ENCODE assay signal across 9 cellular contexts in the genomic region with DNA sequence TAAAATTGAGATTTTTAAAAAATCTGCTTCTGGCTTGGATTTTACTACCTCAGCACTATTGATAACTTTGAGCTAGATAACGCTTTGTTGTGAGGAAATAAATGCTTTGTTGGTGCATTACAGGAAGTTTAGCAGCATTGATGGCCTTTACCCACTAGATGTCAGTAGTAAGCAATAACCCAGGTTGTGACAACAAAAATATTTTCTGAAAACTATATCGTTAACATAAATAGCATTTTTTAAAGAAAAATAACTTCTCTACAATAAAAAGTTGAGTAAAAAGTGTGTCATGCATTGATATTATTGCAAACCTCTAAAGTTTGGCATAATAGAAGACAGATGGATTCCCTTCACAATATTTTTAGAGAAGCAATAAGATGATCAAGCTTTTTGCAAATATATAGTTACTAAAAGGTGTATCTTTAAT.
A peak's percentile ranks its signal among the peaks of the same experiment; 100 is the strongest.
DNase-seq lines count a peak whose midpoint lies in the region; ATAC-seq, FAIRE-seq and TF ChIP-seq lines count a peak whose summit lies in the region.
"Had no signal": no experiment of that assay in that cellular context is flagged by ENCODE, and none has a peak within 500 bp of the region (broad histone marks: within the 10 kb centered on the region; RNA-seq: fewer than 3 reads in every experiment).

No MANE protein-coding gene starts in this region.

- ATAC-seq in activated B cell treated with CpG ODN at 0.5 μM for 24 hours (ENCODE audit: low read depth), result no peak
- no peak for ATAC-seq in HepG2
- no peak for ATAC-seq in GM19324 (IDR thresholded peaks at IDR 0.05; ENCODE audit: low FRiP score, unreplicated experiment)

- no peak overlapping the region for H3K4me3 ChIP-seq in HepG2 (replicated peaks in 1 of 3; ENCODE audit: insufficient read depth in 1 of 3, low read depth in 2 of 3, low read length in 3 of 3)
- no peak overlapping the region for H3K4me3 ChIP-seq in thyroid gland (replicated peaks in 1 of 3)

- H4K91ac ChIP-seq in H9 (ENCODE audit: insufficient read length, low read depth, low read length), result no peak overlapping the region

- no peaks in the 10 kb centered on the region for H3K9me3 ChIP-seq in H9 (ENCODE audit: control insufficient read depth, low read depth, low read length)
- H3K9me3 ChIP-seq in HepG2 (ENCODE audit: low read length), result peaks cover under 1% of the 10 kb centered on the region; the same call in 1 of the 2 replicates
- no peaks in the 10 kb centered on the region for H3K9me3 ChIP-seq in thyroid gland

- no peak overlapping the region for H4K8ac ChIP-seq in H9 (replicated peaks; ENCODE audit: insufficient read length, low read depth, low read length)

- H2BK20ac ChIP-seq in H9 (ENCODE audit: low read depth, low read length, poor library complexity, severe bottlenecking), result no peak overlapping the region

- no peak for TF ChIP-seq RAD21 in HepG2 (CRISPR knock-in tag; IDR thresholded peaks at IDR 0.05)

- H3K9ac ChIP-seq in H9 (ENCODE audit: extremely low read depth, insufficient read length, low read length) (no peak overlapping the region), HepG2 (ENCODE audit: insufficient read depth, low read depth, low read length) (no peak overlapping the region)

- CTCF ChIA-PET in activated B cell treated with CpG ODN at 0.5 μM for 24 hours (lab: Charles Lee) (interaction anchor here (2.8 kb wide), 1 partner anchor 913 kb away, joined by 8 read pairs; no protein-coding TSS in a partner anchor), HepG2 (lab: Yijun Ruan, JAX; ENCODE audit: low intra/inter-chr PET ratio, low total read pairs) (interaction anchor here (1.3 to 1.6 kb wide), 2 partner anchors 744 to 913 kb away, joined by 3 to 5 read pairs; no protein-coding TSS in a partner anchor)

- H3K36me3 Mint-ChIP-seq in H9 (ENCODE audit: insufficient read depth in 1 of 3, low read depth in 3 of 3), result no peaks in the 10 kb centered on the region; a peak in 1 of 7 replicates
- no peaks in the 10 kb centered on the region for H3K36me3 Mint-ChIP-seq in activated B cell treated with CpG ODN at 0.5 μM for 24 hours (ENCODE audit: low read depth)

- no peak overlapping the region for H3K18ac ChIP-seq in H9 (ENCODE audit: insufficient read length, low read depth, low read length)

- H3K4me2 ChIP-seq in H9 (ENCODE audit: insufficient read depth, insufficient read length, low read length), result no peak overlapping the region
- no peak overlapping the region for H3K4me2 ChIP-seq in HepG2 (ENCODE audit: low read depth, low read length)

- no peak for TF ChIP-seq POLR2A in HepG2 (IDR thresholded peaks at IDR 0.05; ENCODE audit: insufficient read depth in 1 of 2, low read depth in 2 of 2, low read length in 2 of 2)
- TF ChIP-seq POLR2A in thyroid gland (IDR thresholded peaks at IDR 0.05), result no peak

- TF ChIP-seq CTCF in H9 (conservative IDR thresholded peaks at IDR 0.05) (peak; percentile 76), activated B cell treated with CpG ODN at 0.5 μM for 24 hours (IDR thresholded peaks at IDR 0.05) (peak; percentile 38), HepG2 (CRISPR knock-in tag; IDR thresholded peaks at IDR 0.05) (peak; percentile 42), thyroid gland (IDR thresholded peaks at IDR 0.05) (peak in 3 of 6 experiments; percentile 18 to 69 (median 42))

- no peak overlapping the region for H3K56ac ChIP-seq in H9 (ENCODE audit: insufficient read length, low read depth, low read length)

- no peak overlapping the region for H4K5ac ChIP-seq in H9 (ENCODE audit: insufficient read length, low read depth, low read length)

- no peak overlapping the region for H2AK5ac ChIP-seq in H9 (ENCODE audit: insufficient read length, low read length)

- no TSS peak for BruUV-seq in HepG2 (replicated peaks; lab: Mats Ljungman, UMichigan)

- no peak overlapping the region for H2BK12ac ChIP-seq in H9 (ENCODE audit: insufficient read length, low read depth, low read length)

- H3K23me2 ChIP-seq in H9 (ENCODE audit: insufficient read length, low read depth, low read length, poor library complexity, severe bottlenecking), result no peaks in the 10 kb centered on the region

- no peaks in the 10 kb centered on the region for H3K4me1 ChIP-seq in H9 (ENCODE audit: insufficient read depth, low read length)
- no peaks in the 10 kb centered on the region for H3K4me1 ChIP-seq in HepG2 (ENCODE audit: insufficient read depth, low read length)
- H3K4me1 ChIP-seq in thyroid gland, result no peaks in the 10 kb centered on the region

- POLR2A ChIA-PET in activated B cell treated with CpG ODN at 0.5 μM for 24 hours (lab: Charles Lee) (no interaction called here), HepG2 (lab: Yijun Ruan, JAX) (no interaction called here)

- no peak overlapping the region for H2AFZ ChIP-seq in H9 (ENCODE audit: low read length)
- no peak overlapping the region for H2AFZ ChIP-seq in HepG2 (ENCODE audit: low read length)

- in situ Hi-C loops in HepG2 (cut with HindIII; ENCODE audit: extremely low pct_ligation_motif_present, low pct_unique_long_range_greater_than_20kb), result loop anchor here (25.0 kb wide), 1 partner anchor 746 kb away; no protein-coding TSS in a partner anchor

- no peak overlapping the region for H3K23ac ChIP-seq in H9 (ENCODE audit: insufficient read length, low read depth, low read length)

- H3K14ac ChIP-seq in H9 (ENCODE audit: insufficient read depth, low read length), result no peak overlapping the region

- no peak overlapping the region for H3K4ac ChIP-seq in H9 (ENCODE audit: low read depth, low read length)

- H3K4me3 Mint-ChIP-seq in H9 (no peak overlapping the region), activated B cell treated with CpG ODN at 0.5 μM for 24 hours (no peak overlapping the region)
- H3K4me3 Mint-ChIP-seq: stimulated activated naive CD8-positive, alpha-beta T cell treated with anti-CD3 and anti-CD28 coated beads, Interleukin-15, Interleukin-2, amounts not matched to agents 100 ng/mL and 50 ng/mL, for 24 hours had no signal

- no peak overlapping the region for H2BK15ac ChIP-seq in H9 (ENCODE audit: low read depth, low read length)

- H4K20me1 ChIP-seq in H9 (ENCODE audit: control insufficient read depth, insufficient read depth, insufficient read length) (no peaks in the 10 kb centered on the region), HepG2 (ENCODE audit: insufficient read depth, low read length) (no peaks in the 10 kb centered on the region)

- H3K9me3 Mint-ChIP-seq in H9 (no peaks in the 10 kb centered on the region), activated B cell treated with CpG ODN at 0.5 μM for 24 hours (no peaks in the 10 kb centered on the region)
- H3K9me3 Mint-ChIP-seq: stimulated activated naive CD8-positive, alpha-beta T cell treated with anti-CD3 and anti-CD28 coated beads, Interleukin-15, Interleukin-2, amounts not matched to agents 100 ng/mL and 50 ng/mL, for 24 hours had no signal

- H2BK5ac ChIP-seq in H9 (ENCODE audit: insufficient read length, low read length), result no peak overlapping the region

- H3K36me3 ChIP-seq in HepG2 (replicated peaks in 1 of 2; ENCODE audit: control insufficient read depth in 1 of 2, insufficient read depth in 2 of 2, low read length in 2 of 2) (no peaks in the 10 kb centered on the region), thyroid gland (no peaks in the 10 kb centered on the region)

- no CpG with 5 or more reads among the region's 2 CpGs for WGBS in H9 (ENCODE audit: extremely low coverage, insufficient read length, low lambda C conversion rate)
- WGBS in HepG2 (ENCODE audit: low lambda C conversion rate), result 2% methylated on average over 2 of the region's 2 CpGs
- 21 to 42% methylated on average over 2 of the region's 2 CpGs for WGBS in thyroid gland, 2 donors

- H3K27me3 Mint-ChIP-seq in H9 (ENCODE audit: low read depth) (no peaks in the 10 kb centered on the region; the same call in 1 of the 2 replicates), activated B cell treated with CpG ODN at 0.5 μM for 24 hours (no peaks in the 10 kb centered on the region)

- no peaks in the 10 kb centered on the region for H3K79me2 ChIP-seq in H9 (ENCODE audit: insufficient read depth, low read length)
- H3K79me2 ChIP-seq in HepG2 (ENCODE audit: insufficient read depth, low read length), result no peaks in the 10 kb centered on the region

- no peak overlapping the region for H3K27ac Mint-ChIP-seq in H9
- H3K27ac Mint-ChIP-seq in activated B cell treated with CpG ODN at 0.5 μM for 24 hours, result no peak overlapping the region
- H3K27ac Mint-ChIP-seq: stimulated activated naive CD8-positive, alpha-beta T cell treated with anti-CD3 and anti-CD28 coated beads, Interleukin-15, Interleukin-2, amounts not matched to agents 100 ng/mL and 50 ng/mL, for 24 hours had no signal

- H3K79me1 ChIP-seq in H9 (ENCODE audit: insufficient read depth, low read depth, low read length, poor library complexity, severe bottlenecking), result no peaks in the 10 kb centered on the region

- peak; percentile 34 for DNase-seq in Ammon's horn (ENCODE audit: low spot score)
- no peak for DNase-seq in H9
- no peak for DNase-seq in activated B cell treated with CpG ODN at 0.5 μM for 24 hours
- DNase-seq in HepG2 (ENCODE audit: low spot score), result no peak
- DNase-seq in thyroid gland, result no peak
- no peak for DNase-seq in islet precursor cell
- no peak for DNase-seq in activated naive CD4-positive, alpha-beta T cell (lab: John Stamatoyannopoulos, UW)

- H3K27ac ChIP-seq in H9 (ENCODE audit: insufficient read length, low read depth, low read length), result no peak overlapping the region
- H3K27ac ChIP-seq in HepG2 (ENCODE audit: extremely low read length, insufficient read depth, low read length), result no peak overlapping the region
- H3K27ac ChIP-seq in thyroid gland, result no peak overlapping the region

- no peak for TF ChIP-seq EP300 in HepG2 (IDR thresholded peaks at IDR 0.05; ENCODE audit: low read depth in 2 of 2, low read length in 2 of 2)
- TF ChIP-seq EP300 in HepG2 (CRISPR knock-in tag; IDR thresholded peaks at IDR 0.05; ENCODE audit: borderline replicate concordance), result no peak

- peaks cover 9 to 11% of the 10 kb centered on the region in 2 experiments for H3K4me1 Mint-ChIP-seq in H9
- no peaks in the 10 kb centered on the region for H3K4me1 Mint-ChIP-seq in activated B cell treated with CpG ODN at 0.5 μM for 24 hours

- FAIRE-seq in HepG2 (lab: Jason Lieb, UNC), result no peak

- intact Hi-C loops in activated B cell treated with CpG ODN at 0.5 μM for 24 hours (cut with micrococcal nuclease) (no loop called here), HepG2 (cut with micrococcal nuclease; ENCODE audit: unreplicated experiment) (loop anchor here (5.0 kb wide), 1 partner anchor 911 kb away; no protein-coding TSS in a partner anchor), thyroid gland (cut with DNase I) (loop anchor here (10.0 kb wide), 1 partner anchor 358 kb away; no protein-coding TSS in a partner anchor)

- H3K27me3 ChIP-seq in H9 (ENCODE audit: insufficient read depth, low read length) (no peaks in the 10 kb centered on the region), HepG2 (ENCODE audit: control insufficient read depth in 1 of 2, insufficient read depth in 2 of 2, low read length in 2 of 2) (no peaks in the 10 kb centered on the region), thyroid gland (no peaks in the 10 kb centered on the region)

- H3T11ph ChIP-seq in H9 (ENCODE audit: low read length), result no peak overlapping the region

- no peak overlapping the region for H2BK120ac ChIP-seq in H9 (ENCODE audit: low read depth, low read length, poor library complexity, severe bottlenecking)

TF ChIP-seq in HepG2, 621 proteins besides CTCF, POLR2A, EP300 and RAD21 (continues in another document):
- TF ChIP-seq SMC3 (IDR thresholded peaks at IDR 0.05; ENCODE audit: low read length) (peak; percentile 41; the same call in 1 of the 2 replicates), ASH2L (IDR thresholded peaks at IDR 0.05; ENCODE audit: insufficient read length, low read depth, low read length) (no peak)
